In the genomic region with DNA sequence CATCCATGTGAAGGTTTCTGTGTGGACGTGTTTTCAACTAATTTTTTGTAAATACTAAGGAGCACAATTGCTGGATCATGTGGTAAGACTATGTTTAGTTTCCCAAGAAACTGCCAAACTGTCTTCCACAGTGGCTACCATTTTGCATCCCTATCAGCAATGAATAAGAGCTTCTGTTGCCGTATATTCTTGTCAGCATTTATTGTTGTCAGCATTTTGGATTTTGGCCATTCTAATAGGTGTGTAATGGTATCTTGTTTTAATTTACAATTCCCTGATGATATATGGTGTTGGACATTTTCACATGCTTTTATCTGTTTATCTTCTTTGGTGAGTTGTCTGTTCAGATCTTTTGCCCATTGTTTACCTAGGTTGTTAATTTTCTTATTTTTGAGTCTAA, we compare ENCODE assay signal across 10 cellular contexts. TPM values are rescaled to one million over a fixed set of nuclear protein-coding genes. Genes with fewer than 3 reads are reported as not detected.
"Had no signal": no experiment of that assay in that cellular context is flagged by ENCODE, and none has a peak within 500 bp of the region (broad histone marks: within the 10 kb centered on the region; RNA-seq: fewer than 3 reads in every experiment).

No MANE protein-coding gene starts in this region.

- H3K4me1 Mint-ChIP-seq: IgD-negative memory B cell had no signal

- H3K4me3 Mint-ChIP-seq: IgD-negative memory B cell had no signal

- H3K9ac ChIP-seq: KMS-11 had no signal

- H3K4me2 ChIP-seq: KMS-11 had no signal

- H3K27ac Mint-ChIP-seq: IgD-negative memory B cell had no signal

- H3K27me3 Mint-ChIP-seq: IgD-negative memory B cell had no signal

- FAIRE-seq: HTR-8/SVneo had no signal

- DNase-seq: IMR-90, Karpas-422, Kasumi-1, KBM-7, KG1 had no signal

- H3K27ac ChIP-seq: HL-60, KMS-11 had no signal

RNA-seq across cellular contexts. Expression of gene GPR155, which starts 56.8 kb away (rescaled TPM):
- total RNA-seq: HT-29 had no signal
